Comparison of ENCODE assay signal across 10 cellular contexts in the genomic region with DNA sequence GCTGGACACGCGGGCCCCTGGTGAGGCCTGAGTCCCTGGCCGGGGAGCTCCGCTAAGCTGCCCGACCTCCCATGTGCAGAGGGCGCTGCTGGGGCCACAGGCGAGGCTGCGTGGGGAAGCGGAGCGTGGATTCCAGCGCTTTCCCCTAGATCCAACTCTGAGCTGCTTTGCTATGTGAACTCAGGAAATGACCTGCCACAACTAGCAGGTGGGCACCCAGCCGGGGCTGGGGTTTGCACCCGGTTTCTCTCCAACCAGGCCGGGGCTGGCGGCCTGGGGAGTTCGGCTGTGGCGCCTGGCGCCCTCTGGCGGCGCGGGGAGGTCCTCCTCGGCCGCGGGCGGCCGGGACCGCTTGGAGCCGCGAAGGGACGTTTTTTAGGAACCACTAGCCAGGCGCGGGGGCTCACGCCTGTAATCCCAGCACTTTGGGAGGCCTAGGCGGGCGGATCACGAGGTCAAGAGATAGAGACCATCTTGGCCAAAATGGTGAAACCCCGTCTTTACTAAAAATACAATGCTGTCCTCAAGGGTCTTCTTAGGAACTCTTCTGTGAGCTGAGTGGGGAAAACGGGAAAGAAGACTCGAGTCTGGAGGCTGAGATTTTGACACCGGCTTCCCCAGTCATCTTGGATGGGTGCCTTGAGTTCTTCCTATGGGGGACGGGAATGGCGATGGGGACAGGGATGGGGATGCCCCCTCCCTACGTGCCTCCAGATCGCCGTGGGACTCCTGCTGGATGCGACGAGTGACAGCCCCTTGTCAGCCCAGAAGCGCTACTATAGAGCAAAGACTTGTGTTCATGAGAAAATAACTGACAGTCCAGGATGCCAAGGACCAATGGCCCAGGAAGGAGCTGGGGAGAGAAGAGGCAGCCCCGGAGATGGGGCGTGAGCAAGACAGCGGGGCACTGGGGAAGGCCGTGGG. TPM values are rescaled to one million over a fixed set of nuclear protein-coding genes. Genes with fewer than 3 reads are reported as not detected.
DNase-seq lines count a peak whose midpoint lies in the region; ATAC-seq and TF ChIP-seq lines count a peak whose summit lies in the region.
"Had no signal": no experiment of that assay in that cellular context is flagged by ENCODE, and none has a peak within 500 bp of the region (broad histone marks: within the 10 kb centered on the region; RNA-seq: fewer than 3 reads in every experiment).

No MANE protein-coding gene starts in this region.

- peaks cover 5% of the 10 kb centered on the region for H3K4me1 Mint-ChIP-seq in activated T-helper 2 cell treated with anti-CD3 and anti-CD28 coated beads, Interferon-gamma antibody, Interleukin-2, Interleukin-4, amounts not matched to agents 10 μg/mL and 5 μg/mL and 100 μg/mL, durations not matched to agents 14 hours and 24 hours and 36 hours (ENCODE audit: low read depth)
- H3K4me1 Mint-ChIP-seq in progenitor cell of endocrine pancreas (ENCODE audit: low read depth): peaks cover 12% of the 10 kb centered on the region

- peaks cover 6% of the 10 kb centered on the region for H3K27me3 Mint-ChIP-seq in activated T-helper 2 cell treated with anti-CD3 and anti-CD28 coated beads, Interferon-gamma antibody, Interleukin-2, Interleukin-4, amounts not matched to agents 10 μg/mL and 5 μg/mL and 100 μg/mL, durations not matched to agents 14 hours and 24 hours and 36 hours (ENCODE audit: low read depth)
- peaks cover 14% of the 10 kb centered on the region for H3K27me3 Mint-ChIP-seq in progenitor cell of endocrine pancreas

- no peak overlapping the region for H3K4me3 Mint-ChIP-seq in activated T-helper 2 cell treated with anti-CD3 and anti-CD28 coated beads, Interferon-gamma antibody, Interleukin-2, Interleukin-4, amounts not matched to agents 10 μg/mL and 5 μg/mL and 100 μg/mL, durations not matched to agents 14 hours and 24 hours and 36 hours (ENCODE audit: low read depth)
- no peak overlapping the region for H3K4me3 Mint-ChIP-seq in progenitor cell of endocrine pancreas (ENCODE audit: low read depth)

- no peaks in the 10 kb centered on the region for H3K4me1 ChIP-seq in uterus
- H3K4me1 ChIP-seq: Caco-2 had no signal

- H3K27ac ChIP-seq in uterus: peak overlapping the region in 1 of 2 donors; percentile 4

- H3K9me3 Mint-ChIP-seq in activated T-helper 2 cell treated with anti-CD3 and anti-CD28 coated beads, Interferon-gamma antibody, Interleukin-2, Interleukin-4, amounts not matched to agents 10 μg/mL and 5 μg/mL and 100 μg/mL, durations not matched to agents 14 hours and 24 hours and 36 hours: no peaks in the 10 kb centered on the region
- H3K9me3 Mint-ChIP-seq in progenitor cell of endocrine pancreas (ENCODE audit: low read depth): no peaks in the 10 kb centered on the region

- H3K36me3 Mint-ChIP-seq in activated T-helper 2 cell treated with anti-CD3 and anti-CD28 coated beads, Interferon-gamma antibody, Interleukin-2, Interleukin-4, amounts not matched to agents 10 μg/mL and 5 μg/mL and 100 μg/mL, durations not matched to agents 14 hours and 24 hours and 36 hours (ENCODE audit: low read depth): peaks cover 8% of the 10 kb centered on the region
- H3K36me3 Mint-ChIP-seq in progenitor cell of endocrine pancreas (ENCODE audit: insufficient read depth): peaks cover 3% of the 10 kb centered on the region

- DNase-seq in 8988T (peak; percentile 65), LNCaP clone FGC (ENCODE audit: low read depth) (no peak), head of caudate nucleus (peak in 41 of 42 donors; percentile 12 to 84 (median 60)), progenitor cell of endocrine pancreas (ENCODE audit: low spot score, unreplicated experiment) (peak; percentile 64), uterus (peak; percentile 46 to 74), DMS79 (lab: John Stamatoyannopoulos, UW) (no peak)
- peak; percentile 62 for DNase-seq in activated T-helper 2 cell treated with anti-CD3 and anti-CD28 coated beads, Interferon-gamma antibody, Interleukin-2, Interleukin-4, amounts not matched to agents 10 μg/mL and 5 μg/mL and 100 μg/mL, durations not matched to agents 14 hours and 24 hours and 36 hours (ENCODE audit: low spot score)

- no peak for TF ChIP-seq POLR2A in uterus (IDR thresholded peaks at IDR 0.05)

- no peaks in the 10 kb centered on the region for H3K27me3 ChIP-seq in uterus

- H3K4me3 ChIP-seq in LNCaP clone FGC (ENCODE audit: low read depth, low read length) (no peak overlapping the region), uterus (no peak overlapping the region)

- ATAC-seq in GM19455 (IDR thresholded peaks at IDR 0.05; ENCODE audit: unreplicated experiment): peak; percentile 87

- H3K27ac Mint-ChIP-seq in activated T-helper 2 cell treated with anti-CD3 and anti-CD28 coated beads, Interferon-gamma antibody, Interleukin-2, Interleukin-4, amounts not matched to agents 10 μg/mL and 5 μg/mL and 100 μg/mL, durations not matched to agents 14 hours and 24 hours and 36 hours: no peak overlapping the region
- no peak overlapping the region for H3K27ac Mint-ChIP-seq in progenitor cell of endocrine pancreas

- H3K9me3 ChIP-seq in uterus: no peaks in the 10 kb centered on the region
- H3K9me3 ChIP-seq: Caco-2 had no signal

- intact Hi-C loops in activated T-helper 2 cell treated with anti-CD3 and anti-CD28 coated beads, Interferon-gamma antibody, Interleukin-2, Interleukin-4, amounts not matched to agents 10 μg/mL and 5 μg/mL and 100 μg/mL, durations not matched to agents 14 hours and 24 hours and 36 hours (cut with micrococcal nuclease): loop anchor here (1.0 to 5.0 kb wide), 3 partner anchors 29 to 436 kb away; a partner anchor contains a TSS
- intact Hi-C loops in head of caudate nucleus (cut with DNase I): no loop called here
- intact Hi-C loops in uterus (cut with DNase I; ENCODE audit: low total_unique reads): loop anchor here (2.0 to 10.0 kb wide), 2 partner anchors 63 to 437 kb away; no protein-coding TSS in a partner anchor

- H3K36me3 ChIP-seq in uterus: no peaks in the 10 kb centered on the region

- TF ChIP-seq CTCF in LNCaP clone FGC (IDR thresholded peaks at IDR 0.05; ENCODE audit: control insufficient read depth, extremely low read depth, insufficient read depth) (peak; percentile 31), progenitor cell of endocrine pancreas (IDR thresholded peaks at IDR 0.05; ENCODE audit: unreplicated experiment) (peak; percentile 98), uterus (IDR thresholded peaks at IDR 0.05) (peak; percentile 82 to 93 (median 85))

RNA-seq across cellular contexts. Expression of a gene that starts 12.6 kb away (rescaled TPM):
- total RNA-seq in activated T-helper 2 cell treated with anti-CD3 and anti-CD28 coated beads, Interferon-gamma antibody, Interleukin-2, Interleukin-4, amounts not matched to agents 10 μg/mL and 5 μg/mL and 100 μg/mL, durations not matched to agents 14 hours and 24 hours and 36 hours: 117 and 121 TPM in 2 replicates
- total RNA-seq in progenitor cell of endocrine pancreas (54.5 and 54.8 TPM in 2 replicates), uterus (10 to 100 TPM; 19.5 to 66.4 (median 38.8) TPM)

RNA-seq across cellular contexts. Expression of a gene that starts 22.5 kb away (rescaled TPM):
- not detected in 2 replicates for total RNA-seq in activated T-helper 2 cell treated with anti-CD3 and anti-CD28 coated beads, Interferon-gamma antibody, Interleukin-2, Interleukin-4, amounts not matched to agents 10 μg/mL and 5 μg/mL and 100 μg/mL, durations not matched to agents 14 hours and 24 hours and 36 hours
- total RNA-seq in progenitor cell of endocrine pancreas (22.9 and 26.0 TPM in 2 replicates), uterus (1 to 10 TPM in 2 of 4 donors, not detected in 2; 1.1 to 3.5 TPM)
- total RNA-seq: Caco-2, glomerular endothelial cell had no signal

RNA-seq across cellular contexts. Expression of a gene that starts 29.3 kb away (rescaled TPM):
- 32.5 and 33.5 TPM in 2 replicates for total RNA-seq in activated T-helper 2 cell treated with anti-CD3 and anti-CD28 coated beads, Interferon-gamma antibody, Interleukin-2, Interleukin-4, amounts not matched to agents 10 μg/mL and 5 μg/mL and 100 μg/mL, durations not matched to agents 14 hours and 24 hours and 36 hours
- total RNA-seq in progenitor cell of endocrine pancreas (236 and 246 TPM in 2 replicates), uterus (100 to 1,000 TPM in 1 of 4 donors, 10 to 100 TPM in 3; 11.2 to 125 (median 63.8) TPM)

RNA-seq across cellular contexts. Expression of a gene that starts 29.6 kb away (rescaled TPM):
- total RNA-seq in activated T-helper 2 cell treated with anti-CD3 and anti-CD28 coated beads, Interferon-gamma antibody, Interleukin-2, Interleukin-4, amounts not matched to agents 10 μg/mL and 5 μg/mL and 100 μg/mL, durations not matched to agents 14 hours and 24 hours and 36 hours: not detected in 2 replicates
- total RNA-seq in progenitor cell of endocrine pancreas (0.22 and 0.51 TPM in 2 replicates), uterus (10 to 100 TPM in 3 of 4 donors, 1 to 10 TPM in 1; 6.1 to 41.6 (median 29.5) TPM)
- total RNA-seq: Caco-2, glomerular endothelial cell had no signal

Comparison
In these comparisons a context has a peak if more than half of its experiments do, and no peak if none do; other contexts are left out.
1. DNase-seq: peak in 8988T (single experiment), activated T-helper 2 cell treated with anti-CD3 and anti-CD28 coated beads, Interferon-gamma antibody, Interleukin-2, Interleukin-4, amounts not matched to agents 10 μg/mL and 5 μg/mL and 100 μg/mL, durations not matched to agents 14 hours and 24 hours and 36 hours (single experiment), head of caudate nucleus (41 of 42), progenitor cell of endocrine pancreas (single experiment) and uterus (2 of 2); none in LNCaP clone FGC (single experiment) and DMS79 (single experiment).
2. CTCF ChIP-seq: peak in every context shown above with its lines; median percentile 98 in progenitor cell of endocrine pancreas; 85 in uterus; 31 in LNCaP clone FGC.